23 cellular contexts compared by ENCODE assay signal in the genomic region with DNA sequence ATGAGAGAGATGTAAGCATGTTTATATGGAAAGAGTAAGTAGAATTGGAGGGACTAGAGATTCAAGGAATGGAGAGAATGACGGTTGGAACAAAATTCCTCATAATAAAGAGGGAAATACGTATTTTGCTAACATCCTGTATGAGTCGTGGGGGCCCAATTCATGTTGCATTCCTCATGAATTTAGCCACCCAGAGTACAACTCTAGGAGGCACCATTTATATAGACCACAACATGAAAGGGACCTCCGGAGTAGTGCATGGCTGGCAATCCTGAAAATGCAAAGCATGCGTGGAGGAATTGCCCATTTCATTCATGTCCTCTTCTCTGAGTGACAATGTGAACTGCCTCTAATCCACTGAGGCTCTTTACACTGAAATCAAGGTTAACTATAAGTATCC.
"Had no signal": no experiment of that assay in that cellular context is flagged by ENCODE, and none has a peak within 500 bp of the region (broad histone marks: within the 10 kb centered on the region; RNA-seq: fewer than 3 reads in every experiment).

No MANE protein-coding gene starts in this region.

- H3K4me3 ChIP-seq: body of pancreas, cardiac muscle cell, left lung, lung, ovary, prostate gland, thyroid gland had no signal

- DNase-seq: activated CD4-positive, alpha-beta memory T cell treated with anti-CD3 and anti-CD28 coated beads for 36 hours; activated CD4-positive, alpha-beta T cell treated with anti-CD3 and anti-CD28 coated beads for 48 hours; activated CD4-positive, CD25-positive, alpha-beta regulatory T cell; activated gamma-delta T cell; activated naive CD4-positive, alpha-beta T cell treated with anti-CD3 and anti-CD28 coated beads, Interleukin-2, amount 50 U/mL, for 16 hours; activated naive CD8-positive, alpha-beta T cell treated with anti-CD3 and anti-CD28 coated beads, Interleukin-2, amount 50 U/mL, for 24 hours; body of pancreas; cortex of kidney; foreskin melanocyte; immature natural killer cell; kidney glomerular epithelial cell; left lung; naive thymus-derived CD8-positive, alpha-beta T cell; ovary; stimulated activated CD4-positive, alpha-beta T cell treated with anti-CD3 and anti-CD28 coated beads, Interleukin-12 subunit alpha, Interleukin-12 subunit beta, amount 100 ng/mL, for 4 hours; stimulated activated CD4-positive, alpha-beta T cell treated with anti-CD3 and anti-CD28 coated beads, Interleukin-4, amount 100 ng/mL, for 4 hours; substantia nigra; thyroid gland had no signal

- H3K27me3 ChIP-seq: body of pancreas, cardiac muscle cell, left lung, ovary, thyroid gland had no signal

- H3K4me1 ChIP-seq: body of pancreas, left lung, prostate gland had no signal

- H3K27ac Mint-ChIP-seq: activated CD4-positive, alpha-beta memory T cell treated with anti-CD3 and anti-CD28 coated beads for 36 hours; activated naive CD8-positive, alpha-beta T cell treated with anti-CD3 and anti-CD28 coated beads, Interleukin-2, amount 50 U/mL, for 24 hours; immature natural killer cell; naive thymus-derived CD8-positive, alpha-beta T cell; stimulated activated naive CD8-positive, alpha-beta T cell treated with anti-CD3 and anti-CD28 coated beads, Interleukin-15, Interleukin-2, amounts not matched to agents 100 ng/mL and 50 ng/mL, for 24 hours; T-helper 1 cell treated with Interleukin-12 subunit alpha and Interleukin-12 subunit beta and Interleukin-4 antibody, amounts not matched to agents 30 μg/mL and 1 μg/mL, for 36 hours had no signal

- H3K36me3 Mint-ChIP-seq: activated CD4-positive, alpha-beta memory T cell treated with anti-CD3 and anti-CD28 coated beads for 36 hours; immature natural killer cell; naive thymus-derived CD8-positive, alpha-beta T cell had no signal

- H3K9me3 Mint-ChIP-seq: activated CD4-positive, alpha-beta memory T cell treated with anti-CD3 and anti-CD28 coated beads for 36 hours; activated naive CD8-positive, alpha-beta T cell treated with anti-CD3 and anti-CD28 coated beads, Interleukin-2, amount 50 U/mL, for 24 hours; immature natural killer cell; naive thymus-derived CD8-positive, alpha-beta T cell; stimulated activated naive CD8-positive, alpha-beta T cell treated with anti-CD3 and anti-CD28 coated beads, Interleukin-15, Interleukin-2, amounts not matched to agents 100 ng/mL and 50 ng/mL, for 24 hours; T-helper 1 cell treated with Interleukin-12 subunit alpha and Interleukin-12 subunit beta and Interleukin-4 antibody, amounts not matched to agents 30 μg/mL and 1 μg/mL, for 36 hours had no signal

- H3K9me3 ChIP-seq: body of pancreas, left lung, ovary, prostate gland, thyroid gland had no signal

- H3K36me3 ChIP-seq: cardiac muscle cell, left lung, ovary, prostate gland, thyroid gland had no signal

- H3K4me1 Mint-ChIP-seq: immature natural killer cell had no signal

- H3K4me3 Mint-ChIP-seq: activated CD4-positive, alpha-beta memory T cell treated with anti-CD3 and anti-CD28 coated beads for 36 hours; activated naive CD8-positive, alpha-beta T cell treated with anti-CD3 and anti-CD28 coated beads, Interleukin-2, amount 50 U/mL, for 24 hours; immature natural killer cell; naive thymus-derived CD8-positive, alpha-beta T cell; stimulated activated naive CD8-positive, alpha-beta T cell treated with anti-CD3 and anti-CD28 coated beads, Interleukin-15, Interleukin-2, amounts not matched to agents 100 ng/mL and 50 ng/mL, for 24 hours; T-helper 1 cell treated with Interleukin-12 subunit alpha and Interleukin-12 subunit beta and Interleukin-4 antibody, amounts not matched to agents 30 μg/mL and 1 μg/mL, for 36 hours had no signal

- H3K27ac ChIP-seq: body of pancreas, cardiac muscle cell, left lung, prostate gland had no signal

- H3K27me3 Mint-ChIP-seq: activated CD4-positive, alpha-beta memory T cell treated with anti-CD3 and anti-CD28 coated beads for 36 hours; activated naive CD8-positive, alpha-beta T cell treated with anti-CD3 and anti-CD28 coated beads, Interleukin-2, amount 50 U/mL, for 24 hours; stimulated activated naive CD8-positive, alpha-beta T cell treated with anti-CD3 and anti-CD28 coated beads, Interleukin-15, Interleukin-2, amounts not matched to agents 100 ng/mL and 50 ng/mL, for 24 hours had no signal
